8 cellular contexts compared by ENCODE assay signal in genomic region chr19:2944775-2945574, GRCh38. TPM values are rescaled to one million over a fixed set of nuclear protein-coding genes. Genes with fewer than 3 reads are reported as not detected.
A peak's percentile ranks its signal among the peaks of the same experiment; 100 is the strongest.
DNase-seq lines count a peak whose midpoint lies in the region; ATAC-seq, FAIRE-seq and TF ChIP-seq lines count a peak whose summit lies in the region.

Gene ZNF77 (minus strand): TSS chr19:2944971. CDS start chr19:2944840, 131 bp downstream.

- H3K4me3 ChIP-seq in H1 (ENCODE audit: extremely low read depth in 1 of 4, insufficient read depth in 2 of 4, low read depth in 3 of 4, low read length in 4 of 4): peak within 1 kb of the TSS; percentile 83 to 94 (median 89)

- H3K4me1 ChIP-seq in H1 (replicated peaks in 1 of 4; ENCODE audit: control insufficient read depth in 3 of 4, insufficient read depth in 4 of 4, low read length in 3 of 4): peaks cover 0 to 6% (median 4%) of the 10 kb centered on the region in 4 experiments; a peak in 6 of 7 replicates

- H4K8ac ChIP-seq in H1 (ENCODE audit: extremely low read depth, insufficient read depth, low read length): peak within 1 kb of the TSS; percentile 93

- FAIRE-seq in H1 (lab: Jason Lieb, UNC): peak; percentile 97

- peaks cover 8% of the 10 kb centered on the region; the same call in 1 of the 2 replicates for H3K23me2 ChIP-seq in H1 (ENCODE audit: low read depth, low read length)

- peak within 1 kb of the TSS; percentile 81 for H3K4ac ChIP-seq in H1 (replicated peaks; ENCODE audit: insufficient read length, low read depth, low read length)

- H3K27me3 Mint-ChIP-seq in activated CD8-positive, alpha-beta memory T cell treated with anti-CD3 and anti-CD28 coated beads, Interleukin-2, amount 10 ng/mL, durations not matched to agents 7 days and 5 days: no peaks in the 10 kb centered on the region
- no peaks in the 10 kb centered on the region for H3K27me3 Mint-ChIP-seq in memory B cell

- H2BK120ac ChIP-seq in H1 (replicated peaks; ENCODE audit: low read depth, low read length): no peak within 1 kb of the TSS

- DNase-seq in CMK (ENCODE audit: low read depth) (peak; percentile 95), HS-27A (ENCODE audit: low read depth) (peak; percentile 92), H1 (ENCODE audit: low read depth in 1 of 2, low spot score in 2 of 2) (peak; percentile 95 to 98), memory B cell (ENCODE audit: low spot score in 2 of 2) (peak; percentile 98)
- peak; percentile 98 for DNase-seq in NK-92 treated with Interleukin-12 subunit alpha and Interleukin-12 subunit beta, amount 100 ng/mL, for 24 hours (lab: John Stamatoyannopoulos, UW)
- peak; percentile 99 for DNase-seq in activated CD8-positive, alpha-beta memory T cell treated with anti-CD3 and anti-CD28 coated beads, Interleukin-2, amount 10 ng/mL, durations not matched to agents 7 days and 5 days
- peak; percentile 98 for DNase-seq in stimulated activated CD8-positive, alpha-beta memory T cell treated with anti-CD3 and anti-CD28 coated beads, Interleukin-12 subunit alpha, Interleukin-12 subunit beta, amount 100 ng/mL, for 1 hour (ENCODE audit: low read depth)

- peaks cover 15% of the 10 kb centered on the region for H3K36me3 Mint-ChIP-seq in activated CD8-positive, alpha-beta memory T cell treated with anti-CD3 and anti-CD28 coated beads, Interleukin-2, amount 10 ng/mL, durations not matched to agents 7 days and 5 days
- H3K36me3 Mint-ChIP-seq in memory B cell: no peaks in the 10 kb centered on the region

- H3K27ac Mint-ChIP-seq in activated CD8-positive, alpha-beta memory T cell treated with anti-CD3 and anti-CD28 coated beads, Interleukin-2, amount 10 ng/mL, durations not matched to agents 7 days and 5 days: peak within 1 kb of the TSS; percentile 98
- H3K27ac Mint-ChIP-seq in memory B cell: peak within 1 kb of the TSS; percentile 97

- no peak for TF ChIP-seq CTCF in H1 (IDR thresholded peaks at IDR 0.05; ENCODE audit: control extremely low read depth in 1 of 3, insufficient read depth in 1 of 3, low read depth in 1 of 3, low read length in 3 of 3)

- peak within 1 kb of the TSS; percentile 71 to 76 for H3K4me2 ChIP-seq in H1 (ENCODE audit: insufficient read depth in 1 of 2, low read depth in 2 of 2, low read length in 2 of 2)

- H3K23ac ChIP-seq in H1 (ENCODE audit: insufficient read length): no peak within 1 kb of the TSS

- no peaks in the 10 kb centered on the region for H4K20me1 ChIP-seq in H1 (replicated peaks in 1 of 2; ENCODE audit: control insufficient read depth in 1 of 2, insufficient read depth in 2 of 2, low read length in 2 of 2)

- ATAC-seq in GM19468 (IDR thresholded peaks at IDR 0.05; ENCODE audit: extremely low read depth, unreplicated experiment): peak; percentile 80
- ATAC-seq in activated CD8-positive, alpha-beta memory T cell treated with anti-CD3 and anti-CD28 coated beads, Interleukin-2, amount 10 ng/mL, durations not matched to agents 7 days and 5 days: peak; percentile 99
- ATAC-seq in memory B cell (ENCODE audit: low read depth): peak; percentile 95

- peaks cover 0 to 10% of the 10 kb centered on the region in 2 experiments; a peak in 2 of 4 replicates for H3K79me2 ChIP-seq in H1 (ENCODE audit: control insufficient read depth in 1 of 2, insufficient read depth in 2 of 2, low read length in 2 of 2)

- H3K14ac ChIP-seq in H1 (ENCODE audit: insufficient read length): no peak within 1 kb of the TSS

- TF ChIP-seq EP300 in H1 (IDR thresholded peaks at IDR 0.05; ENCODE audit: borderline replicate concordance in 1 of 2, low read depth in 2 of 2, low read length in 2 of 2): no peak

- no peaks in the 10 kb centered on the region for H3K36me3 ChIP-seq in H1 (ENCODE audit: control insufficient read depth in 2 of 4, insufficient read depth in 4 of 4, low read length in 3 of 4)

- POLR2A ChIA-PET in H1 (lab: Charles Lee; ENCODE audit: partially characterized antibody): no interaction called here

- peak within 1 kb of the TSS; percentile 86 for H4K5ac ChIP-seq in H1 (ENCODE audit: insufficient read length, low read depth, low read length)

- H2BK12ac ChIP-seq in H1 (ENCODE audit: low read depth, low read length): no peak within 1 kb of the TSS

- H4K91ac ChIP-seq in H1 (replicated peaks; ENCODE audit: insufficient read length, low read length): peak within 1 kb of the TSS; percentile 59

- no peaks in the 10 kb centered on the region for H3K9me3 Mint-ChIP-seq in activated CD8-positive, alpha-beta memory T cell treated with anti-CD3 and anti-CD28 coated beads, Interleukin-2, amount 10 ng/mL, durations not matched to agents 7 days and 5 days (ENCODE audit: low read depth)
- H3K9me3 Mint-ChIP-seq in memory B cell: no peaks in the 10 kb centered on the region

- peak within 1 kb of the TSS; percentile 79 for H3K56ac ChIP-seq in H1 (replicated peaks; ENCODE audit: insufficient read length, low read depth, low read length)

- WGBS in H1 (ENCODE audit: extremely low coverage in 1 of 2, insufficient coverage in 1 of 2, insufficient read length in 1 of 2, insufficient replicate concordance in 2 of 2, low coverage in 1 of 2, low lambda C conversion rate in 2 of 2, missing lambda C conversion rate in 1 of 2), 2 experiments: 5% methylated on average over 52 of the region's 74 CpGs; no CpG with 5 or more reads in 1 of the 2 experiments

- H3K4me3 Mint-ChIP-seq in activated CD8-positive, alpha-beta memory T cell treated with anti-CD3 and anti-CD28 coated beads, Interleukin-2, amount 10 ng/mL, durations not matched to agents 7 days and 5 days: peak within 1 kb of the TSS; percentile 94
- H3K4me3 Mint-ChIP-seq in memory B cell: peak within 1 kb of the TSS; percentile 99

- peak within 1 kb of the TSS; percentile 36 to 77 (median 46) for H3K9ac ChIP-seq in H1 (replicated peaks in 1 of 4; ENCODE audit: extremely low read depth in 1 of 4, low read depth in 3 of 4, low read length in 3 of 4)

- H3K27me3 ChIP-seq in H1 (replicated peaks in 1 of 4; ENCODE audit: control insufficient read depth in 3 of 4, extremely low read depth in 1 of 4, insufficient read depth in 3 of 4, low read length in 3 of 4): no peaks in the 10 kb centered on the region

- H2BK5ac ChIP-seq in H1 (ENCODE audit: low read depth, low read length): peak within 1 kb of the TSS; percentile 81; the same call in 1 of the 2 replicates

- CTCF ChIA-PET in activated CD8-positive, alpha-beta memory T cell treated with anti-CD3 and anti-CD28 coated beads, Interleukin-2, amount 10 ng/mL, durations not matched to agents 7 days and 5 days (lab: Charles Lee): interaction anchor here (0.6 to 1.5 kb wide), 4 partner anchors 58 to 308 kb away, joined by 3 to 4 read pairs (median 4); no protein-coding TSS in a partner anchor
- CTCF ChIA-PET in H1 (lab: Charles Lee; ENCODE audit: partially characterized antibody): no interaction called here

- peak within 1 kb of the TSS; percentile 74; the same call in 1 of the 2 replicates for H2AFZ ChIP-seq in H1 (ENCODE audit: low read length)

- H3K79me1 ChIP-seq in H1 (ENCODE audit: low read depth, low read length): peaks cover 9% of the 10 kb centered on the region; the same call in 1 of the 2 replicates

- peak within 1 kb of the TSS; percentile 68 for H3K18ac ChIP-seq in H1 (ENCODE audit: extremely low read depth, low read length)

- 0 out of 4 replicates have a peak, but pooled peaks of 1 of the 2 experiments have one; percentile 1 for TF ChIP-seq RAD21 in H1 (IDR thresholded peaks at IDR 0.05 in 1 of 2, conservative IDR thresholded peaks at IDR 0.05 in 1 of 2; ENCODE audit: low read depth in 2 of 2, low read length in 2 of 2)

- peaks cover 39% of the 10 kb centered on the region for H3K4me1 Mint-ChIP-seq in activated CD8-positive, alpha-beta memory T cell treated with anti-CD3 and anti-CD28 coated beads, Interleukin-2, amount 10 ng/mL, durations not matched to agents 7 days and 5 days
- peaks cover 19% of the 10 kb centered on the region for H3K4me1 Mint-ChIP-seq in memory B cell

- peak in 1 of 2 experiments; percentile 55; a peak in 1 of 3 replicates for TF ChIP-seq POLR2A in H1 (IDR thresholded peaks at IDR 0.05; ENCODE audit: control extremely low read depth in 1 of 2, low read depth in 2 of 2, low read length in 2 of 2)

- no peak within 1 kb of the TSS for H2BK15ac ChIP-seq in H1 (ENCODE audit: low read length)

- H3K9me3 ChIP-seq in H1 (ENCODE audit: insufficient read depth in 2 of 2, low read depth in 1 of 2, low read length in 1 of 2): no peaks in the 10 kb centered on the region

- no peak within 1 kb of the TSS for H2BK20ac ChIP-seq in H1 (ENCODE audit: low read length)

- peak within 1 kb of the TSS; percentile 39; the same call in 1 of the 2 replicates for H3K27ac ChIP-seq in H1 (ENCODE audit: low read depth, low read length)

- no peak within 1 kb of the TSS for H2AK5ac ChIP-seq in H1 (ENCODE audit: low read depth, low read length)

TF ChIP-seq in H1, 55 proteins besides CTCF, POLR2A, EP300 and RAD21 (continues in another document):
- TF ChIP-seq SUZ12 (IDR thresholded peaks at IDR 0.05; ENCODE audit: low read length): peak; percentile 46; the same call in 1 of the 2 replicates
- no peak for TF ChIP-seq CEBPB (IDR thresholded peaks at IDR 0.05; ENCODE audit: low read depth, low read length)
- no peak for TF ChIP-seq GTF2F1 (IDR thresholded peaks at IDR 0.05; ENCODE audit: borderline replicate concordance, low read depth, low read length)
- TF ChIP-seq SRF (IDR thresholded peaks at IDR 0.05; ENCODE audit: low read depth, low read length): no peak
- TF ChIP-seq HDAC2 (IDR thresholded peaks at IDR 0.05; ENCODE audit: borderline replicate concordance in 1 of 2, low read depth in 2 of 2, low read length in 2 of 2): peak; percentile 87 to 99
- no peak for TF ChIP-seq CBX5 (IDR thresholded peaks at IDR 0.05; ENCODE audit: low read depth, low read length)
- no peak for TF ChIP-seq TEAD4 (IDR thresholded peaks at IDR 0.05; ENCODE audit: low read depth, low read length)
- no peak for TF ChIP-seq RBBP5 (IDR thresholded peaks at IDR 0.05; ENCODE audit: borderline replicate concordance, low read depth, low read length)
- TF ChIP-seq TAF1 (IDR thresholded peaks at IDR 0.05; ENCODE audit: low read depth, low read length): peak; percentile 74

RNA-seq across cellular contexts. Expression of gene ZNF77, which starts in this region (rescaled TPM):
- 1 to 10 TPM; 4.1 to 4.9 TPM for total RNA-seq in activated CD8-positive, alpha-beta memory T cell treated with anti-CD3 and anti-CD28 coated beads, Interleukin-2, amount 10 ng/mL, durations not matched to agents 7 days and 5 days
- total RNA-seq in H1 (2021; fragmentation: NEBNext Ultra II Directional; extraction: Animal tissue kit (Norgen Biotek cat#: 25700)): 3.7 and 4.7 TPM in 2 replicates
- 2.3 and 2.9 TPM in 2 replicates for polyA plus RNA-seq in H1 (2011; rRNA removed)
- polyA plus RNA-seq in H1 (2011; cell fraction: cytosol; rRNA removed): 4.4 TPM
- 2.8 TPM for polyA plus RNA-seq in H1 (2011; cell fraction: nucleus; rRNA removed)
- polyA plus RNA-seq in H1 (2012, experiment 1 of 2): 3.6 to 4.5 TPM (median 4.0 TPM) in 4 replicates
- polyA plus RNA-seq in H1 (2012, experiment 2 of 2): 0.59 TPM
- 2.5 TPM for polyA plus RNA-seq in H1 (2013, experiment 1 of 2)
- polyA plus RNA-seq in H1 (2013, experiment 2 of 2): 2.9 TPM
- polyA minus RNA-seq in H1 (2011; rRNA and poly(A)+ RNA removed): 9.3 and 9.9 TPM in 2 replicates
- polyA minus RNA-seq in H1 (2011; cell fraction: cytosol; rRNA and poly(A)+ RNA removed): 3.3 TPM
- 5.5 TPM for polyA minus RNA-seq in H1 (2011; cell fraction: nucleus; rRNA and poly(A)+ RNA removed)

Comparison
In these comparisons a context has a peak if more than half of its experiments do, and no peak if none do; other contexts are left out.
1. Peak in every context shown above with its lines: DNase-seq, ATAC-seq, H3K4me3 ChIP-seq and H3K27ac ChIP-seq.